Comparison of ENCODE assay signal across 8 cellular contexts in the genomic region with DNA sequence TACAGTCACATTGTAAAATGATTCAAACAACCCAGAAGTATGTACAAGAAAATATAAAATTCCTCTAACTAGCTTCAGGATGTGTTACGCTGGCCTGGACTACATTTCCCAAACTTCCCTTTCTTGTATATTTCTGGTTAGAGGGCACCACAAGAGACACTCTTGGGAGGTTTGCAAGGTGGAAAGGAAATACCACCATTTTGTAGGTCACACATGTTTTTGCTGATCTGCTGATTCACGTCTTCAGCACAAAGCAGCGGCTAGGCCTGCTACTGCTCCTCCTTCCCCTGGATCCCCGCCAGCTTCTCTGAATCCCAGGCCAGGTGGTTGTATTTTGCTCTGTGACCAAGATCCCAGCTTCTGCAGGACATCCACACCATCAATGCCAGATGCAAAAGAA.
DNase-seq lines count a peak whose midpoint lies in the region.

No MANE protein-coding gene starts in this region.

- no peak overlapping the region for H3K9ac ChIP-seq in adipocyte (ENCODE audit: low read length)
- H3K9ac ChIP-seq in mesenchymal stem cell (ENCODE audit: low read length) = peak overlapping the region; percentile 74

- H2BK12ac ChIP-seq in mesenchymal stem cell (ENCODE audit: low read length in 2 of 2) = no peak overlapping the region

- H2AFZ ChIP-seq in mesenchymal stem cell (ENCODE audit: low read depth, low read length) = no peak overlapping the region

- no peak overlapping the region for H2BK15ac ChIP-seq in mesenchymal stem cell (ENCODE audit: low read depth, poor library complexity, severe bottlenecking)

- no peak overlapping the region for H3K23ac ChIP-seq in mesenchymal stem cell (ENCODE audit: low read length in 2 of 2)

- H3K9me3 ChIP-seq in adipocyte (ENCODE audit: control insufficient read depth, low read length) = no peaks in the 10 kb centered on the region
- no peaks in the 10 kb centered on the region for H3K9me3 ChIP-seq in mesenchymal stem cell (ENCODE audit: control insufficient read depth, low read length)

- H3K27me3 ChIP-seq in adipocyte (replicated peaks; ENCODE audit: control insufficient read depth, insufficient read depth, low read length) = no peaks in the 10 kb centered on the region
- no peaks in the 10 kb centered on the region for H3K27me3 ChIP-seq in mesenchymal stem cell (ENCODE audit: control insufficient read depth in 1 of 2, insufficient read depth in 1 of 2, low read length in 2 of 2)

- H3K27ac ChIP-seq in mesenchymal stem cell (ENCODE audit: low read length, poor library complexity, severe bottlenecking) = peak overlapping the region; percentile 84

- no peak overlapping the region for H3K14ac ChIP-seq in mesenchymal stem cell (ENCODE audit: low read length in 2 of 2)

- H3K4me3 ChIP-seq in adipocyte (ENCODE audit: low read length) (no peak overlapping the region), mesenchymal stem cell (ENCODE audit: insufficient read depth in 1 of 2, low read depth in 1 of 2, low read length in 2 of 2) (no peak overlapping the region)

- peaks cover 12% of the 10 kb centered on the region for H3K4me1 ChIP-seq in adipocyte (ENCODE audit: control insufficient read depth, insufficient read depth, low read length)
- peaks cover 26% of the 10 kb centered on the region for H3K4me1 ChIP-seq in mesenchymal stem cell (ENCODE audit: control insufficient read depth, insufficient read depth, low read depth, low read length)

- H3K4ac ChIP-seq in mesenchymal stem cell (ENCODE audit: low read depth in 1 of 2, low read length in 2 of 2) = no peak overlapping the region

- H4K8ac ChIP-seq in mesenchymal stem cell (ENCODE audit: low read length) = peak overlapping the region; percentile 19

- peak overlapping the region in 1 of 2 experiments; percentile 11 for H3K18ac ChIP-seq in mesenchymal stem cell (ENCODE audit: low read depth in 1 of 2, low read length in 2 of 2)

- H4K91ac ChIP-seq in mesenchymal stem cell (ENCODE audit: low read length) = no peak overlapping the region

- peak; percentile 45 for DNase-seq in DMS 273 treated with DMSO at 0.1 percent for 48 hours (lab: John Stamatoyannopoulos, UW)
- DNase-seq in NCI-H1105 (lab: John Stamatoyannopoulos, UW) = peak; percentile 71
- peak; percentile 22 for DNase-seq in adipocyte (ENCODE audit: low read depth)
- peak; percentile 48 for DNase-seq in mesenchymal stem cell
- no peak for DNase-seq in NOMO-1 treated with dmso at 0.1 percent for 144 hours (lab: John Stamatoyannopoulos, UW; ENCODE audit: unreplicated experiment)
- DNase-seq in stimulated activated CD4-positive, alpha-beta T cell treated with anti-CD3 and anti-CD28 coated beads, Interleukin-4, amount 100 ng/mL, for 4 hours = no peak
- DNase-seq in activated CD4-positive, alpha-beta T cell treated with anti-CD3 and anti-CD28 coated beads, Interleukin-2, amount 50 U/mL, for 48 hours = no peak
- DNase-seq in ureter (ENCODE audit: low spot score) = no peak

- no peak overlapping the region for H2AK5ac ChIP-seq in mesenchymal stem cell (ENCODE audit: low read length, severe bottlenecking)

- no peak overlapping the region for H3K4me2 ChIP-seq in mesenchymal stem cell (ENCODE audit: low read length, poor library complexity, severe bottlenecking)

- H3K36me3 ChIP-seq in adipocyte (ENCODE audit: control insufficient read depth, insufficient read depth, low read length, severe bottlenecking) (peaks cover 13% of the 10 kb centered on the region), mesenchymal stem cell (ENCODE audit: control insufficient read depth in 1 of 2, insufficient read depth in 2 of 2, low read depth in 1 of 2, low read length in 2 of 2) (peaks cover 8 to 15% of the 10 kb centered on the region in 2 experiments)

- 82% methylated on average over 4 of the region's 4 CpGs for WGBS in mesenchymal stem cell

- H2BK5ac ChIP-seq in mesenchymal stem cell (ENCODE audit: low read depth, low read length, poor library complexity, severe bottlenecking) = no peak overlapping the region

- no peak overlapping the region for H2BK120ac ChIP-seq in mesenchymal stem cell (ENCODE audit: low read depth, low read length)

- H3K79me1 ChIP-seq in mesenchymal stem cell (replicated peaks; ENCODE audit: low read length, poor library complexity, severe bottlenecking) = peaks cover 30% of the 10 kb centered on the region

Comparison
In these comparisons a context has a peak if more than half of its experiments do, and no peak if none do; other contexts are left out.
1. DNase-seq: peak in DMS 273 treated with DMSO at 0.1 percent for 48 hours (single experiment), NCI-H1105 (single experiment), adipocyte (single experiment) and mesenchymal stem cell (single experiment); none in NOMO-1 treated with dmso at 0.1 percent for 144 hours (single experiment), stimulated activated CD4-positive, alpha-beta T cell treated with anti-CD3 and anti-CD28 coated beads, Interleukin-4, amount 100 ng/mL, for 4 hours (0 of 2), activated CD4-positive, alpha-beta T cell treated with anti-CD3 and anti-CD28 coated beads, Interleukin-2, amount 50 U/mL, for 48 hours (0 of 2) and ureter (single experiment).